In the genomic region with DNA sequence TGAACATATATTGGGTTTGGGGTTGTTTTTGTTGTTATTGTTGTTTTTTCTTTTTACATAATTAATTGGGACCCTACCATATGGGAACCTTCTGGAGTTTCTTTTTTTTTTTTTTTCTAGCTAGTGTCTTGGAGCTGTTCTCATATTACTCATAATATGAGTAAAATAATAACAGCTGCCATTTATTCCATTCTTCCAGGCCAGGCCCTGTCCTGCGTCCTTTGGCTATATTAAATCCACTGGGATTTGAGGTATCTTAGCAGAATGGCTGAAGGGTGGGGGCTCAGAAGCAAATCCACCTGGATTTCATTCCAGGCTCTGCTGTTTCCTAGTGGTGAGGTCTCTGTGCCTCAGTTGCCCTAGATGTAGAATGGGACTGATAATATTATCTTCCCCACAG, we compare ENCODE assay signal across 16 cellular contexts. TPM values are rescaled to one million over a fixed set of nuclear protein-coding genes. Genes with fewer than 3 reads are reported as not detected.
A peak's percentile ranks its signal among the peaks of the same experiment; 100 is the strongest.
DNase-seq lines count a peak whose midpoint lies in the region; ATAC-seq and TF ChIP-seq lines count a peak whose summit lies in the region.
"Had no signal": no experiment of that assay in that cellular context is flagged by ENCODE, and none has a peak within 500 bp of the region (broad histone marks: within the 10 kb centered on the region; RNA-seq: fewer than 3 reads in every experiment).

No MANE protein-coding gene starts in this region.

- peak overlapping the region; percentile 59; the same call in 1 of the 2 replicates for H3K9ac ChIP-seq in IMR-90 (ENCODE audit: low read depth, low read length)

- peak overlapping the region; percentile 59 for H2BK120ac ChIP-seq in IMR-90 (ENCODE audit: low read depth, low read length)

- peak overlapping the region; percentile 70 to 89 for H4K8ac ChIP-seq in IMR-90 (ENCODE audit: low read depth in 2 of 2, low read length in 2 of 2)

- H3K27ac ChIP-seq in IMR-90 (ENCODE audit: insufficient read depth, low read length): peak overlapping the region; percentile 91
- H3K27ac ChIP-seq in tibial artery: peak overlapping the region; percentile 54 to 72

- no CpG with 5 or more reads among the region's 1 CpG for WGBS in IMR-90 (ENCODE audit: extremely low coverage in 2 of 2, insufficient read length in 1 of 2), 2 experiments

- H3K27ac Mint-ChIP-seq in chondrocyte (ENCODE audit: unreplicated experiment) (peak overlapping the region; percentile 93), naive B cell (peak overlapping the region; percentile 53 to 92 (median 80))
- H3K27ac Mint-ChIP-seq: T-helper 2 cell treated with Interferon-gamma antibody and Interleukin-4, amounts not matched to agents 5 μg/mL and 100 μg/mL, for 36 hours had no signal

- H3K4me2 ChIP-seq in IMR-90 (ENCODE audit: low read depth, low read length): no peak overlapping the region

- peak overlapping the region; percentile 11; the same call in 1 of the 2 replicates for H2AK5ac ChIP-seq in IMR-90 (ENCODE audit: low read depth, low read length)

- DNase-seq in IMR-90 (no peak), chondrocyte (ENCODE audit: low spot score) (no peak), naive B cell (no peak), tibial artery (no peak), COR-L47 (lab: John Stamatoyannopoulos, UW) (no peak), NCI-H128 (lab: John Stamatoyannopoulos, UW; ENCODE audit: unreplicated experiment) (no peak), SIG-M5 (lab: John Stamatoyannopoulos, UW) (no peak)
- DNase-seq: activated CD4-positive, CD25-positive, alpha-beta regulatory T cell; activated effector memory CD4-positive, alpha-beta T cell treated with anti-CD3 and anti-CD28 coated beads, Interleukin-2, amount 50 U/mL, for 16 hours; NCI-H1930; NCI-H510A; SHP77; stimulated activated CD4-positive, alpha-beta T cell treated with anti-CD3 and anti-CD28 coated beads, Interleukin-1b, Interleukin-23, amount 100 ng/mL, for 48 hours had no signal

- BruUV-seq in IMR-90 (replicated peaks; lab: Mats Ljungman, UMichigan): no TSS peak

- H3K27me3 Mint-ChIP-seq in chondrocyte (ENCODE audit: low read depth): no peaks in the 10 kb centered on the region
- H3K27me3 Mint-ChIP-seq in naive B cell: no peaks in the 10 kb centered on the region

- intact Hi-C loops in IMR-90 (cut with micrococcal nuclease): loop anchor here (1.0 kb wide), 1 partner anchor 17 kb away; no protein-coding TSS in a partner anchor
- intact Hi-C loops in tibial artery (cut with DNase I; ENCODE audit: low total_unique reads): no loop called here

- peaks cover 35% of the 10 kb centered on the region for H3K4me1 Mint-ChIP-seq in chondrocyte (ENCODE audit: low read depth)
- H3K4me1 Mint-ChIP-seq in naive B cell: peaks cover 19 to 31% (median 24%) of the 10 kb centered on the region in 3 donors

- ATAC-seq in IMR-90 (ENCODE audit: low read depth) (no peak), naive B cell (ENCODE audit: low read depth in 2 of 2) (no peak)

- H2BK5ac ChIP-seq in IMR-90 (ENCODE audit: low read depth, low read length, poor library complexity, severe bottlenecking): peak overlapping the region; percentile 92

- H3K9me3 ChIP-seq in IMR-90 (ENCODE audit: control insufficient read depth, insufficient read depth, low read length) (no peaks in the 10 kb centered on the region), tibial artery (no peaks in the 10 kb centered on the region)
- H3K9me3 ChIP-seq: BLaER1 had no signal

- peaks cover 13% of the 10 kb centered on the region for H3K9me1 ChIP-seq in IMR-90 (ENCODE audit: insufficient read depth, low read length)

- peaks cover 18 to 59% of the 10 kb centered on the region in 2 experiments for H3K79me1 ChIP-seq in IMR-90 (ENCODE audit: low read depth in 1 of 2, low read length in 2 of 2)

- no peak for TF ChIP-seq RAD21 in IMR-90 (IDR thresholded peaks at IDR 0.05; ENCODE audit: low read length)

- TF ChIP-seq POLR2A in IMR-90 (IDR thresholded peaks at IDR 0.05; ENCODE audit: low read depth, low read length): no peak

- TF ChIP-seq CTCF in IMR-90 (conservative IDR thresholded peaks at IDR 0.05; ENCODE audit: low read depth, low read length): no peak
- TF ChIP-seq CTCF in chondrocyte (IDR thresholded peaks at IDR 0.05): no peak
- no peak for TF ChIP-seq CTCF in tibial artery (IDR thresholded peaks at IDR 0.05)

- no peak overlapping the region for H2AFZ ChIP-seq in IMR-90 (replicated peaks; ENCODE audit: low read length, poor library complexity)

- H4K91ac ChIP-seq in IMR-90 (ENCODE audit: insufficient read depth, low read depth, low read length): peak overlapping the region; percentile 38; the same call in 1 of the 2 replicates

- no peak overlapping the region; the same call in 1 of the 2 replicates for H3K56ac ChIP-seq in IMR-90 (ENCODE audit: extremely low read depth, insufficient read depth, low read length)

- H3K14ac ChIP-seq in IMR-90 (replicated peaks; ENCODE audit: low read depth, low read length): peak overlapping the region; percentile 60; the same call in 1 of the 2 replicates

- H3K36me3 Mint-ChIP-seq in chondrocyte (ENCODE audit: low read depth) (peaks cover 19% of the 10 kb centered on the region), naive B cell (peaks cover 0 to 14% of the 10 kb centered on the region in 2 donors)

- in situ Hi-C loops in IMR-90 (cut with MboI; ENCODE audit: low sequenced_read_pairs): no loop called here

- H3K23ac ChIP-seq in IMR-90 (ENCODE audit: low read depth, low read length): peak overlapping the region; percentile 17; the same call in 1 of the 2 replicates

- peaks cover 23% of the 10 kb centered on the region for H3K4me1 ChIP-seq in IMR-90 (ENCODE audit: control insufficient read depth, insufficient read depth, low read length)
- H3K4me1 ChIP-seq in tibial artery: peaks cover 4 to 59% (median 26%) of the 10 kb centered on the region in 4 donors

- H3K36me3 ChIP-seq in IMR-90 (ENCODE audit: control insufficient read depth, insufficient read depth, low read length) (peaks cover 33% of the 10 kb centered on the region), tibial artery (peaks cover 21 to 56% (median 32%) of the 10 kb centered on the region in 3 donors)

- H3K27me3 ChIP-seq in IMR-90 (ENCODE audit: control insufficient read depth, insufficient read depth, low read length): no peaks in the 10 kb centered on the region
- H3K27me3 ChIP-seq in tibial artery: no peaks in the 10 kb centered on the region
- H3K27me3 ChIP-seq: BLaER1 had no signal

- peaks cover 9% of the 10 kb centered on the region; the same call in 1 of the 2 replicates for H4K20me1 ChIP-seq in IMR-90 (ENCODE audit: insufficient read depth, low read length)

- no peak overlapping the region for H2AK9ac ChIP-seq in IMR-90 (replicated peaks; ENCODE audit: low read depth, low read length, poor library complexity)

- H2BK20ac ChIP-seq in IMR-90 (ENCODE audit: low read depth, low read length): peak overlapping the region; percentile 57

- no peak overlapping the region for H3K4me3 Mint-ChIP-seq in chondrocyte (ENCODE audit: unreplicated experiment)
- H3K4me3 Mint-ChIP-seq in naive B cell: peak overlapping the region in 2 of 8 donors; percentile 7 to 30
- H3K4me3 Mint-ChIP-seq: nephron; T-helper 2 cell treated with Interferon-gamma antibody and Interleukin-4, amounts not matched to agents 5 μg/mL and 100 μg/mL, for 36 hours had no signal

- CTCF ChIA-PET in IMR-90 (lab: Yijun Ruan, JAX): interaction anchor here (1.1 kb wide), 1 partner anchor 195 kb away, joined by 12 read pairs; no protein-coding TSS in a partner anchor

- H3K4me3 ChIP-seq in IMR-90 (ENCODE audit: insufficient read depth, low read depth, low read length) (no peak overlapping the region), tibial artery (no peak overlapping the region)
- H3K4me3 ChIP-seq: BLaER1 had no signal

- dilution Hi-C loops in IMR-90 (cut with HindIII; ENCODE audit: low sequenced_read_pairs, unreplicated experiment): no loop called here

- peak overlapping the region; percentile 81 for H4K5ac ChIP-seq in IMR-90 (ENCODE audit: low read depth, low read length)

- no peak overlapping the region for H2BK15ac ChIP-seq in IMR-90 (ENCODE audit: low read depth, low read length)

- POLR2A ChIA-PET in IMR-90 (lab: Charles Lee; ENCODE audit: unreplicated experiment): interaction anchor here (0.6 kb wide), 1 partner anchor 8 kb away, joined by 5 read pairs; no protein-coding TSS in a partner anchor

- H3K18ac ChIP-seq in IMR-90 (ENCODE audit: low read depth, low read length): peak overlapping the region; percentile 84

- H3K9me3 Mint-ChIP-seq in chondrocyte (ENCODE audit: low read depth) (no peaks in the 10 kb centered on the region), naive B cell (no peaks in the 10 kb centered on the region)
- H3K9me3 Mint-ChIP-seq: nephron; T-helper 2 cell treated with Interferon-gamma antibody and Interleukin-4, amounts not matched to agents 5 μg/mL and 100 μg/mL, for 36 hours had no signal

- peak overlapping the region; percentile 64 for H3K4ac ChIP-seq in IMR-90 (ENCODE audit: low read depth, low read length)

TF ChIP-seq in IMR-90, 13 proteins besides CTCF, POLR2A, EP300 and RAD21 (continues in another document):
- no peak for TF ChIP-seq RCOR1 (IDR thresholded peaks at IDR 0.05; ENCODE audit: insufficient replicate concordance, low read length)
- TF ChIP-seq FOS (IDR thresholded peaks at IDR 0.05; ENCODE audit: low read depth, low read length): no peak
- TF ChIP-seq, protein P1, sequence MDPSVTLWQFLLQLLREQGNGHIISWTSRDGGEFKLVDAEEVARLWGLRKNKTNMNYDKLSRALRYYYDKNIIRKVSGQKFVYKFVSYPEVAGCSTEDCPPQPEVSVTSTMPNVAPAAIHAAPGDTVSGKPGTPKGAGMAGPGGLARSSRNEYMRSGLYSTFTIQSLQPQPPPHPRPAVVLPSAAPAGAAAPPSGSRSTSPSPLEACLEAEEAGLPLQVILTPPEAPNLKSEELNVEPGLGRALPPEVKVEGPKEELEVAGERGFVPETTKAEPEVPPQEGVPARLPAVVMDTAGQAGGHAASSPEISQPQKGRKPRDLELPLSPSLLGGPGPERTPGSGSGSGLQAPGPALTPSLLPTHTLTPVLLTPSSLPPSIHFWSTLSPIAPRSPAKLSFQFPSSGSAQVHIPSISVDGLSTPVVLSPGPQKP (IDR thresholded peaks at IDR 0.05; ENCODE audit: borderline replicate concordance, low read depth, low read length): no peak
- no peak for TF ChIP-seq RFX5 (IDR thresholded peaks at IDR 0.05; ENCODE audit: low read depth, low read length)
- TF ChIP-seq MXI1 (IDR thresholded peaks at IDR 0.05; ENCODE audit: borderline replicate concordance, low read depth, low read length): no peak
- no peak for TF ChIP-seq MAZ (IDR thresholded peaks at IDR 0.05; ENCODE audit: borderline replicate concordance, low read depth, low read length)
- TF ChIP-seq CHD1 (IDR thresholded peaks at IDR 0.05; ENCODE audit: low read depth, low read length): no peak
- no peak for TF ChIP-seq SMC3 (IDR thresholded peaks at IDR 0.05; ENCODE audit: low read depth, low read length)
- no peak for TF ChIP-seq NFE2L2 (IDR thresholded peaks at IDR 0.05; ENCODE audit: low read depth, low read length)

RNA-seq across cellular contexts. Expression of a gene that starts 47.2 kb away (rescaled TPM):
- total RNA-seq in IMR-90 (2012; rRNA removed) (109 and 118 TPM in 2 replicates), chondrocyte (40.2 to 43.6 TPM (median 43.5 TPM) in 3 replicates)
- polyA plus RNA-seq in IMR-90 (2012; rRNA removed) (134 and 140 TPM in 2 replicates), naive B cell (ENCODE audit: low read depth in 6 of 6) (10 to 100 TPM; 20.0 to 40.2 (median 27.7) TPM)
- 54.4 and 111 TPM in 2 replicates for polyA plus RNA-seq in IMR-90 (2012; cell fraction: cytosol; rRNA removed)
- polyA plus RNA-seq in IMR-90 (2012; cell fraction: nucleus; rRNA removed; ENCODE audit: low replicate concordance): 60.2 and 86.2 TPM in 2 replicates
